Comparison of ENCODE assay signal across 12 cellular contexts in the genomic region with DNA sequence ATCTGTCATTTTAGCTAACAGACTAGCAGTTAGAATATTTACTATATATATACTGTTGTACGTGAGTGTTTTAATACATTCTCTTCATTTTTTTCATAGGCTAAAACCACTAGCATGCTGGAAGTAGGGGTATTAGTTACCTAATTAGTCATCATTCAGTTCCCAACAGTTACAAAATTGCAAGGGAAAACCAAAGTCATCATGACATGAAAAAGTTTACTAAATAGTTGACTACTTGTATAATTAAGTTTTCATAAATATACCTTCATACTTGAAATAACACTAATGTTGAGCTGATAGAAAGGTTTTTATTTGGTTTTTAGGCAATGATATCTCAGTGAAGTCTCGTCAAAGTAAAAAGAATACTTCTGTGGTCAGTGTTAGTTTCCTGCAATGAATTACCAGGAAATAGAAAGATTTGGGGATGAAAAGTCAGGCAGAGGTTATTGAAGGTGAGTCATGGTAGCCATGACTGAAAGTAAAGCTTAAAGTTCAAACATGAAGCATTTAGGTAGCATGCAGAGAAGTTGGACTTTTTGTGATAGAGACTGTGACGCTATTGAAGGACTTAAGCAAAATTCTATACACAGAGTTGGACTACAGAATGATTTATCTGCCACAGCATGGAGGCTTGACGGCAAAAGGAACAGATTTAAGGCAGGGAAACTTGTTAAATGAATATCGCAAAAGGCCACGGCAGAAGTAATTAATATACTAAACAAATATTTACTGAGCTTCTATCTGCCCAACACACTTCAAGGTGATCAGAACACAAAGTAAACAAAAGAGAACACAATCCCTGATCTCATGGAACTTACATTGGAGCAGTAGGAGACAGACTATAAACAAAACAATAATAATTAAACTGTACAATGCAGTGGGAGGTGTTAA.
DNase-seq lines count a peak whose midpoint lies in the region; ATAC-seq and TF ChIP-seq lines count a peak whose summit lies in the region.
"Had no signal": no experiment of that assay in that cellular context is flagged by ENCODE, and none has a peak within 500 bp of the region (broad histone marks: within the 10 kb centered on the region; RNA-seq: fewer than 3 reads in every experiment).

No MANE protein-coding gene starts in this region.

- CTCF ChIA-PET in activated CD4-positive, alpha-beta T cell treated with anti-CD3 and anti-CD28 coated beads for 36 hours (lab: Charles Lee) = no interaction called here

- peaks cover 24% of the 10 kb centered on the region for H3K4me1 ChIP-seq in body of pancreas
- H3K4me1 ChIP-seq: BLaER1 treated with 17β-estradiol and CSF1 and Interleukin-3, amounts not matched to agents 10 nM and 100 nM; colonic mucosa had no signal

- intact Hi-C loops in body of pancreas (cut with DNase I) = no loop called here
- intact Hi-C loops in activated CD4-positive, alpha-beta T cell treated with anti-CD3 and anti-CD28 coated beads for 36 hours (cut with DNase I, micrococcal nuclease) = no loop called here

- DNase-seq in H4 (ENCODE audit: low spot score) (peak; percentile 72), NCI-H2196 treated with DMSO at 0.1 percent for 48 hours (lab: John Stamatoyannopoulos, UW; ENCODE audit: unreplicated experiment) (peak; percentile 17), body of pancreas (no peak), renal cortical epithelial cell (ENCODE audit: low read depth) (peak; percentile 82), amniotic stem cell (lab: John Stamatoyannopoulos, UW) (no peak), KBM-7 (no peak)
- DNase-seq in activated CD4-positive, alpha-beta T cell treated with anti-CD3 and anti-CD28 coated beads for 36 hours = no peak
- DNase-seq: colonic mucosa, T1000 had no signal

- no peak overlapping the region for H3K4me3 Mint-ChIP-seq in activated CD4-positive, alpha-beta T cell treated with anti-CD3 and anti-CD28 coated beads for 36 hours
- H3K4me3 Mint-ChIP-seq: activated naive CD4-positive, alpha-beta T cell treated with anti-CD3 and anti-CD28 coated beads, Interleukin-2, amount 50 U/mL, for 24 hours had no signal

- TF ChIP-seq POLR2A in body of pancreas (IDR thresholded peaks at IDR 0.05) = no peak

- no peak overlapping the region for H3K4me3 ChIP-seq in body of pancreas
- H3K4me3 ChIP-seq: BLaER1 treated with 17β-estradiol and CSF1 and Interleukin-3, amounts not matched to agents 10 nM and 100 nM; colonic mucosa had no signal

- no peak overlapping the region for H3K27ac Mint-ChIP-seq in activated CD4-positive, alpha-beta T cell treated with anti-CD3 and anti-CD28 coated beads for 36 hours
- H3K27ac Mint-ChIP-seq: activated naive CD4-positive, alpha-beta T cell treated with anti-CD3 and anti-CD28 coated beads, Interleukin-2, amount 50 U/mL, for 24 hours had no signal

- H3K9me3 Mint-ChIP-seq in activated CD4-positive, alpha-beta T cell treated with anti-CD3 and anti-CD28 coated beads for 36 hours (ENCODE audit: low read depth) = peaks cover 9% of the 10 kb centered on the region

- peak overlapping the region in 3 of 4 donors; percentile 9 to 71 (median 43) for H3K27ac ChIP-seq in body of pancreas
- H3K27ac ChIP-seq: BLaER1 treated with 17β-estradiol and CSF1 and Interleukin-3, amounts not matched to agents 10 nM and 100 nM; colonic mucosa had no signal

- no peaks in the 10 kb centered on the region for H3K36me3 Mint-ChIP-seq in activated CD4-positive, alpha-beta T cell treated with anti-CD3 and anti-CD28 coated beads for 36 hours (ENCODE audit: low read depth)
- H3K36me3 Mint-ChIP-seq: activated naive CD4-positive, alpha-beta T cell treated with anti-CD3 and anti-CD28 coated beads, Interleukin-2, amount 50 U/mL, for 24 hours had no signal

- POLR2A ChIA-PET in activated CD4-positive, alpha-beta T cell treated with anti-CD3 and anti-CD28 coated beads for 36 hours (lab: Charles Lee) = no interaction called here

- TF ChIP-seq CTCF in body of pancreas (IDR thresholded peaks at IDR 0.05) = no peak

- H3K4me1 Mint-ChIP-seq in activated CD4-positive, alpha-beta T cell treated with anti-CD3 and anti-CD28 coated beads for 36 hours = no peaks in the 10 kb centered on the region
- H3K4me1 Mint-ChIP-seq: activated naive CD4-positive, alpha-beta T cell treated with anti-CD3 and anti-CD28 coated beads, Interleukin-2, amount 50 U/mL, for 24 hours had no signal

- H3K27me3 Mint-ChIP-seq in activated CD4-positive, alpha-beta T cell treated with anti-CD3 and anti-CD28 coated beads for 36 hours = no peaks in the 10 kb centered on the region
- H3K27me3 Mint-ChIP-seq: activated naive CD4-positive, alpha-beta T cell treated with anti-CD3 and anti-CD28 coated beads, Interleukin-2, amount 50 U/mL, for 24 hours had no signal

- 27 to 28% methylated on average over 6 of the region's 6 CpGs for WGBS in body of pancreas, 2 donors

- in situ Hi-C loops in KBM-7 (cut with MboI; ENCODE audit: low pct_unique_long_range_greater_than_20kb, low sequenced_read_pairs) = no loop called here

- no peaks in the 10 kb centered on the region for H3K36me3 ChIP-seq in body of pancreas (replicated peaks in 1 of 2; ENCODE audit: insufficient read depth in 1 of 2, low read depth in 2 of 2)
- H3K36me3 ChIP-seq: BLaER1 treated with 17β-estradiol and CSF1 and Interleukin-3, amounts not matched to agents 10 nM and 100 nM; colonic mucosa had no signal

- H3K27me3 ChIP-seq in body of pancreas = no peaks in the 10 kb centered on the region
- H3K27me3 ChIP-seq: BLaER1 treated with 17β-estradiol and CSF1 and Interleukin-3, amounts not matched to agents 10 nM and 100 nM; colonic mucosa had no signal

- no peaks in the 10 kb centered on the region for H3K9me3 ChIP-seq in body of pancreas
- H3K9me3 ChIP-seq: colonic mucosa had no signal

- peak; percentile 69 for ATAC-seq in body of pancreas
- no peak for ATAC-seq in activated CD4-positive, alpha-beta T cell treated with anti-CD3 and anti-CD28 coated beads for 36 hours
- no peak for ATAC-seq in HG03095 (IDR thresholded peaks at IDR 0.05; ENCODE audit: unreplicated experiment)

Comparison
In these comparisons a context has a peak if more than half of its experiments do, and no peak if none do; other contexts are left out.
1. DNase-seq: peak in H4 (single experiment), NCI-H2196 treated with DMSO at 0.1 percent for 48 hours (single experiment) and renal cortical epithelial cell (single experiment); none in body of pancreas (0 of 4), activated CD4-positive, alpha-beta T cell treated with anti-CD3 and anti-CD28 coated beads for 36 hours (single experiment), amniotic stem cell (single experiment) and KBM-7 (single experiment).